Comparison of ENCODE assay signal across 9 cellular contexts in genomic region chr3:196694202-196694638, GRCh38. TPM values are rescaled to one million over a fixed set of nuclear protein-coding genes. Genes with fewer than 3 reads are reported as not detected.
DNase-seq lines count a peak whose midpoint lies in the region; ATAC-seq and TF ChIP-seq lines count a peak whose summit lies in the region.
"Had no signal": no experiment of that assay in that cellular context is flagged by ENCODE, and none has a peak within 500 bp of the region (broad histone marks: within the 10 kb centered on the region; RNA-seq: fewer than 3 reads in every experiment).

No MANE protein-coding gene starts in this region.

- ATAC-seq in GM21447 (IDR thresholded peaks at IDR 0.05; ENCODE audit: unreplicated experiment): no peak

- DNase-seq in AG08395 (ENCODE audit: low spot score): peak; percentile 30
- DNase-seq in GM13976 (ENCODE audit: low spot score): peak; percentile 61
- DNase-seq in RWPE1 (ENCODE audit: low spot score): peak; percentile 26
- DNase-seq in epidermal melanocyte (ENCODE audit: insufficient read length, low spot score): peak; percentile 46
- DNase-seq in NCI-H69 (lab: John Stamatoyannopoulos, UW): no peak
- no peak for DNase-seq in esophagus squamous epithelium (lab: John Stamatoyannopoulos, UW)
- no peak for DNase-seq in SKM-1 (lab: John Stamatoyannopoulos, UW; ENCODE audit: unreplicated experiment)
- DNase-seq: lower lobe of right lung had no signal

- CTCF ChIA-PET in RWPE1 (lab: Yijun Ruan, JAX): interaction anchor here (0.5 to 1.2 kb wide), 4 partner anchors 9 to 182 kb away, joined by 3 to 6 read pairs (median 4); no protein-coding TSS in a partner anchor

- TF ChIP-seq CTCF in GM13976 (IDR thresholded peaks at IDR 0.05; ENCODE audit: borderline replicate concordance, control extremely low read depth, extremely low read depth, insufficient read depth, missing control alignments): no peak
- no peak for TF ChIP-seq CTCF in RWPE1 (conservative IDR thresholded peaks at IDR 0.05; ENCODE audit: low read depth)
- no peak for TF ChIP-seq CTCF in esophagus squamous epithelium (IDR thresholded peaks at IDR 0.05)

- intact Hi-C loops in esophagus squamous epithelium (cut with DNase I): no loop called here

- H3K36me3 ChIP-seq in esophagus squamous epithelium: no peaks in the 10 kb centered on the region
- H3K36me3 ChIP-seq: lower lobe of right lung had no signal

- POLR2A ChIA-PET in RWPE1 (lab: Yijun Ruan, JAX; ENCODE audit: low non-redundant PET): no interaction called here

- no peaks in the 10 kb centered on the region for H3K9me3 ChIP-seq in esophagus squamous epithelium
- H3K9me3 ChIP-seq: lower lobe of right lung had no signal

- H3K27me3 ChIP-seq in esophagus squamous epithelium: no peaks in the 10 kb centered on the region

- no peak overlapping the region for H3K4me3 ChIP-seq in esophagus squamous epithelium
- H3K4me3 ChIP-seq: lower lobe of right lung had no signal

- 0% methylated on average over 1 of the region's 1 CpG for WGBS in esophagus squamous epithelium, 2 donors

- H3K4me1 ChIP-seq in esophagus squamous epithelium: no peaks in the 10 kb centered on the region

- in situ Hi-C loops in GM13976 (cut with MboI; ENCODE audit: low sequenced_read_pairs, unreplicated experiment): no loop called here

- no peak for TF ChIP-seq POLR2A in esophagus squamous epithelium (IDR thresholded peaks at IDR 0.05)

- H3K27ac ChIP-seq in RWPE1 (no peak overlapping the region), esophagus squamous epithelium (no peak overlapping the region)
- H3K27ac ChIP-seq: lower lobe of right lung had no signal

RNA-seq across cellular contexts. Expression of gene CEP19, which starts 17.8 kb away (rescaled TPM):
- 1 to 10 TPM in 3 of 4 donors, under 1 TPM in 1; 0.80 to 3.1 (median 1.2) TPM for total RNA-seq in esophagus squamous epithelium

RNA-seq across cellular contexts. Expression of gene PIGX, which starts 18.0 kb away (rescaled TPM):
- total RNA-seq in esophagus squamous epithelium: 10 to 100 TPM; 19.5 to 58.6 (median 21.6) TPM

RNA-seq across cellular contexts. Expression of gene PAK2, which starts 45.4 kb away (rescaled TPM):
- total RNA-seq in esophagus squamous epithelium: 10 to 100 TPM; 24.6 to 42.9 (median 38.8) TPM

RNA-seq across cellular contexts. Expression of gene NRROS, which starts 54.7 kb away (rescaled TPM):
- 1 to 10 TPM in 1 of 4 donors, under 1 TPM in 2, not detected in 1; 0.18 to 4.8 (median 0.70) TPM for total RNA-seq in esophagus squamous epithelium

Comparison
In these comparisons a context has a peak if more than half of its experiments do, and no peak if none do; other contexts are left out.
1. DNase-seq: peak in AG08395 (single experiment), GM13976 (single experiment), RWPE1 (single experiment) and epidermal melanocyte (single experiment); none in NCI-H69 (single experiment), esophagus squamous epithelium (single experiment) and SKM-1 (single experiment).